19 cellular contexts compared by ENCODE assay signal in the genomic region with DNA sequence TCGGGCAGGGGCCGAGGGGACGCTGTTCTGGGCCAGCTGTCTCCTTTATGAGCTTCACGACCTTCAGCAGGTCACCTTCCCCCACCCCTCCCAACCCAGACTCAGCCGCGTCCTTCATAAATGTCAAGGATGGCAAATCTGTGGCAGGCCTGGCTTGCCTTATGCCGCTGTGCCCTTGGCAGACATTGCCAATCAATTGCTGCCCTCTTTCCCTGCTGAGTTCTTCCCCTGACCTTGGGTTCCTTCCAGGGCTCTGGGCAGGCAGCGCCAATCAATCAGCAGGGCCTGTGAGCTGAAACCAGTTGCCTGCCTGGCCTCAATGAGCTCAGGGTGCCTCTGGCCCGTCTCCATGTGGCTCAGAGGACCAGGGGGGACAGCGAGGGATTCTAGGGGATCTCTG. TPM values are rescaled to one million over a fixed set of nuclear protein-coding genes. Genes with fewer than 3 reads are reported as not detected.
DNase-seq lines count a peak whose midpoint lies in the region; ATAC-seq and TF ChIP-seq lines count a peak whose summit lies in the region.
"Had no signal": no experiment of that assay in that cellular context is flagged by ENCODE, and none has a peak within 500 bp of the region (broad histone marks: within the 10 kb centered on the region; RNA-seq: fewer than 3 reads in every experiment).

No MANE protein-coding gene starts in this region.

- no peaks in the 10 kb centered on the region for H4K20me1 ChIP-seq in osteoblast (ENCODE audit: insufficient read depth, low read length)

- no peaks in the 10 kb centered on the region for H3K36me3 ChIP-seq in body of pancreas (replicated peaks in 1 of 2; ENCODE audit: insufficient read depth in 1 of 2, low read depth in 2 of 2)
- H3K36me3 ChIP-seq in osteoblast (ENCODE audit: insufficient read depth, low read length): no peaks in the 10 kb centered on the region
- H3K36me3 ChIP-seq in Peyer's patch: no peaks in the 10 kb centered on the region
- H3K36me3 ChIP-seq: BLaER1 treated with 17β-estradiol and CSF1 and Interleukin-3, amounts not matched to agents 10 nM and 100 nM; vagina had no signal

- intact Hi-C loops in body of pancreas (cut with DNase I): no loop called here

- no peak for TF ChIP-seq CTCF in 22Rv1 (IDR thresholded peaks at IDR 0.05)
- no peak for TF ChIP-seq CTCF in body of pancreas (IDR thresholded peaks at IDR 0.05)
- no peak for TF ChIP-seq CTCF in osteoblast (IDR thresholded peaks at IDR 0.05; ENCODE audit: extremely low read depth, low read depth, low read length)
- no peak for TF ChIP-seq CTCF in Peyer's patch (IDR thresholded peaks at IDR 0.05)

- WGBS in body of pancreas, 2 donors: 30 to 44% methylated on average over 7 to 10 of the region's 10 CpGs

- H3K79me2 ChIP-seq in osteoblast (ENCODE audit: insufficient read depth, low read length): no peaks in the 10 kb centered on the region

- no peaks in the 10 kb centered on the region for H3K9me3 ChIP-seq in body of pancreas
- no peaks in the 10 kb centered on the region for H3K9me3 ChIP-seq in osteoblast (ENCODE audit: low read depth, low read length)
- no peaks in the 10 kb centered on the region for H3K9me3 ChIP-seq in Peyer's patch
- H3K9me3 ChIP-seq: A549; BLaER1 treated with 17β-estradiol and CSF1 and Interleukin-3, amounts not matched to agents 10 nM and 100 nM; vagina had no signal

- TF ChIP-seq POLR2A in body of pancreas (IDR thresholded peaks at IDR 0.05) (no peak), Peyer's patch (IDR thresholded peaks at IDR 0.05) (no peak)

- H3K27ac ChIP-seq in 22Rv1: peak overlapping the region; percentile 17; the same call in 1 of the 2 replicates
- H3K27ac ChIP-seq in body of pancreas: peak overlapping the region; percentile 2 to 71 (median 54)
- no peak overlapping the region for H3K27ac ChIP-seq in osteoblast (ENCODE audit: low read depth, low read length)
- H3K27ac ChIP-seq in Peyer's patch: peak overlapping the region in 1 of 4 donors; percentile 78
- H3K27ac ChIP-seq: A549; BLaER1 treated with 17β-estradiol and CSF1 and Interleukin-3, amounts not matched to agents 10 nM and 100 nM; coronary artery; vagina had no signal

- H3K4me2 ChIP-seq in osteoblast (ENCODE audit: insufficient read depth, low read length): no peak overlapping the region
- H3K4me2 ChIP-seq: A549; BLaER1 treated with 17β-estradiol and CSF1 and Interleukin-3, amounts not matched to agents 10 nM and 100 nM had no signal

- peaks cover 72% of the 10 kb centered on the region for H3K4me1 ChIP-seq in body of pancreas
- no peaks in the 10 kb centered on the region for H3K4me1 ChIP-seq in osteoblast (ENCODE audit: insufficient read depth, low read length)
- H3K4me1 ChIP-seq in Peyer's patch: peaks cover 0 to 69% (median 2%) of the 10 kb centered on the region in 4 donors
- H3K4me1 ChIP-seq: A549 had no signal

- peak; percentile 80 for ATAC-seq in body of pancreas
- no peak for ATAC-seq in GM21529 (IDR thresholded peaks at IDR 0.05; ENCODE audit: unreplicated experiment)
- no peak for ATAC-seq in GM18519 (IDR thresholded peaks at IDR 0.05; ENCODE audit: low FRiP score, unreplicated experiment)
- ATAC-seq: A549; activated CD8-positive, alpha-beta memory T cell treated with anti-CD3 and anti-CD28 coated beads, Interleukin-2, amount 10 ng/mL, durations not matched to agents 7 days and 5 days; natural killer cell treated with Interleukin-12 subunit alpha and Interleukin-12 subunit beta and Interleukin-15 and Interleukin-18, amount 100 ng/mL, for 72 hours had no signal

- no peaks in the 10 kb centered on the region for H3K27me3 ChIP-seq in body of pancreas
- peaks cover 26% of the 10 kb centered on the region for H3K27me3 ChIP-seq in osteoblast (ENCODE audit: insufficient read depth, low read length)
- no peaks in the 10 kb centered on the region for H3K27me3 ChIP-seq in Peyer's patch
- H3K27me3 ChIP-seq: vagina had no signal

- DNase-seq in body of pancreas (peak; percentile 75 to 87 (median 84)), hypothalamus (lab: John Stamatoyannopoulos, UW) (peak in 26 of 51 donors; percentile 10 to 55 (median 32)), osteoblast (ENCODE audit: insufficient read length, low spot score, missing footprints) (peak; percentile 11), germinal center (ENCODE audit: low spot score) (no peak), Peyer's patch (no peak)
- DNase-seq: activated CD4-positive, alpha-beta T cell treated with anti-CD3 and anti-CD28 coated beads for 1 hour; activated CD8-positive, alpha-beta memory T cell treated with anti-CD3 and anti-CD28 coated beads, Interleukin-2, amount 10 ng/mL, durations not matched to agents 7 days and 5 days; activated naive CD8-positive, alpha-beta T cell treated with anti-CD3 and anti-CD28 coated beads for 36 hours; Calu3; GF-D8; NCI-H2081 treated with DMSO at 0.1 percent for 48 hours had no signal

- no peak overlapping the region for H2AFZ ChIP-seq in osteoblast (ENCODE audit: low read length)

- H3K4me3 ChIP-seq in body of pancreas (no peak overlapping the region), osteoblast (ENCODE audit: insufficient read depth, low read length) (no peak overlapping the region), Peyer's patch (no peak overlapping the region)
- H3K4me3 ChIP-seq: A549; BLaER1 treated with 17β-estradiol and CSF1 and Interleukin-3, amounts not matched to agents 10 nM and 100 nM; coronary artery; vagina had no signal

RNA-seq across cellular contexts. Expression of a gene that starts 7.7 kb away (rescaled TPM):
- total RNA-seq in body of pancreas (10 to 100 TPM in 1 of 2 donors, 1 to 10 TPM in 1; 8.0 to 16.2 TPM), osteoblast (0.29 and 0.36 TPM in 2 replicates), Peyer's patch (10 to 100 TPM in 1 of 4 donors, 1 to 10 TPM in 3; 3.9 to 26.1 (median 7.0) TPM)

Comparison
In these comparisons a context has a peak if more than half of its experiments do, and no peak if none do; other contexts are left out.
1. DNase-seq: peak in body of pancreas (4 of 4), hypothalamus (26 of 51) and osteoblast (single experiment); none in germinal center (single experiment) and Peyer's patch (0 of 3).